Comparison of ENCODE assay signal across 18 cellular contexts in the genomic region with DNA sequence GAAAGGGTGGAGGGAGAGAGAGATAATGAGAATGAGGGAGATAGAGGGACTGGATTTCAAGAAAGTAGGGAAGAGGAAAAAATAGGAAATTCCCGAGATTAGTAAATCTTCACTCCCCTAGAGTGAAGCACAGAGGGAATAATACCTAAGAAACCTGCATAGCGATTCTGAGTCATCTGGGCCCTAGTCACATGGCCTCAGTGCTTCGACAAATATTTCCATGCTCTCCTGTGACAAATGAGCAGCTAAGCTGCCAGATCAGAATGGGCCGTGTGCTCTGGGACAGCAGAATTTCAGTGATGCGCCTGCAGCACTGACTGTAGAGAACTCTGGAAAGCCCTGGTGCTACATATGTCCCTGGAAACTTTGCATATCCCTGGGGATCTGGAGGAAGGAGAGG. TPM values are rescaled to one million over a fixed set of nuclear protein-coding genes. Genes with fewer than 3 reads are reported as not detected.
A peak's percentile ranks its signal among the peaks of the same experiment; 100 is the strongest.
DNase-seq lines count a peak whose midpoint lies in the region; FAIRE-seq and TF ChIP-seq lines count a peak whose summit lies in the region.
"Had no signal": no experiment of that assay in that cellular context is flagged by ENCODE, and none has a peak within 500 bp of the region (broad histone marks: within the 10 kb centered on the region; RNA-seq: fewer than 3 reads in every experiment).

No MANE protein-coding gene starts in this region.

- peak overlapping the region; percentile 30; the same call in 1 of the 2 replicates for H2AFZ ChIP-seq in H1 (ENCODE audit: low read length)
- H2AFZ ChIP-seq: GM23248 had no signal

- H3K79me1 ChIP-seq in H1 (ENCODE audit: low read depth, low read length): no peaks in the 10 kb centered on the region

- H2BK15ac ChIP-seq in H1 (ENCODE audit: low read length): no peak overlapping the region

- TF ChIP-seq EP300 in H1 (IDR thresholded peaks at IDR 0.05; ENCODE audit: borderline replicate concordance in 1 of 2, low read depth in 2 of 2, low read length in 2 of 2): no peak

- no peak overlapping the region for H4K8ac ChIP-seq in H1 (ENCODE audit: extremely low read depth, insufficient read depth, low read length)

- H3K4ac ChIP-seq in H1 (replicated peaks; ENCODE audit: insufficient read length, low read depth, low read length): no peak overlapping the region

- H3K56ac ChIP-seq in H1 (replicated peaks; ENCODE audit: insufficient read length, low read depth, low read length): no peak overlapping the region

- H3K23ac ChIP-seq in H1 (ENCODE audit: insufficient read length): no peak overlapping the region

- no peak overlapping the region for H3K27ac ChIP-seq in H1 (ENCODE audit: low read depth, low read length)
- H3K27ac ChIP-seq: GM23248 had no signal

- H2AK5ac ChIP-seq in H1 (ENCODE audit: low read depth, low read length): no peak overlapping the region

- no peak overlapping the region for H2BK120ac ChIP-seq in H1 (replicated peaks; ENCODE audit: low read depth, low read length)

- 85% methylated on average over 5 of the region's 5 CpGs; no CpG with 5 or more reads in 1 of the 2 experiments for WGBS in H1 (ENCODE audit: extremely low coverage in 1 of 2, insufficient coverage in 1 of 2, insufficient read length in 1 of 2, insufficient replicate concordance in 2 of 2, low coverage in 1 of 2, low lambda C conversion rate in 2 of 2, missing lambda C conversion rate in 1 of 2), 2 experiments

- H3K14ac ChIP-seq in H1 (ENCODE audit: insufficient read length): no peak overlapping the region

- POLR2A ChIA-PET in H1 (lab: Charles Lee; ENCODE audit: partially characterized antibody): no interaction called here

- no peak overlapping the region for H2BK5ac ChIP-seq in H1 (ENCODE audit: low read depth, low read length)

- H2BK12ac ChIP-seq in H1 (ENCODE audit: low read depth, low read length): no peak overlapping the region

- no peak overlapping the region for H3K9ac ChIP-seq in H1 (replicated peaks in 1 of 4; ENCODE audit: extremely low read depth in 1 of 4, low read depth in 3 of 4, low read length in 3 of 4)
- H3K9ac ChIP-seq: GM23248 had no signal

- CTCF ChIA-PET in H1 (lab: Charles Lee; ENCODE audit: partially characterized antibody): no interaction called here

- no peaks in the 10 kb centered on the region for H3K79me2 ChIP-seq in H1 (ENCODE audit: control insufficient read depth in 1 of 2, insufficient read depth in 2 of 2, low read length in 2 of 2)

- no peak overlapping the region for H4K5ac ChIP-seq in H1 (ENCODE audit: insufficient read length, low read depth, low read length)

- no peak overlapping the region for H4K91ac ChIP-seq in H1 (replicated peaks; ENCODE audit: insufficient read length, low read length)

- no peak overlapping the region for H3K18ac ChIP-seq in H1 (ENCODE audit: extremely low read depth, low read length)

- H2BK20ac ChIP-seq in H1 (ENCODE audit: low read length): no peak overlapping the region

- no peak for TF ChIP-seq RAD21 in H1 (IDR thresholded peaks at IDR 0.05 in 1 of 2, conservative IDR thresholded peaks at IDR 0.05 in 1 of 2; ENCODE audit: low read depth in 2 of 2, low read length in 2 of 2)

- DNase-seq in LHCN-M2 (ENCODE audit: low read depth) (peak; percentile 2), H1 (ENCODE audit: low read depth in 1 of 2, low spot score in 2 of 2) (no peak), islet precursor cell (peak; percentile 60), retinal pigment epithelial cell (ENCODE audit: low read depth) (peak; percentile 5), pons (ENCODE audit: low spot score) (no peak), nucleus accumbens (lab: John Stamatoyannopoulos, UW) (no peak), DMS79 treated with DMSO at 0.1 percent for 48 hours (lab: John Stamatoyannopoulos, UW) (no peak)
- DNase-seq: Caco-2; CD8-positive, alpha-beta T cell; DMS79; EL; GM23248; H7 had no signal

- TF ChIP-seq CTCF in H1 (IDR thresholded peaks at IDR 0.05; ENCODE audit: control extremely low read depth in 1 of 3, insufficient read depth in 1 of 3, low read depth in 1 of 3, low read length in 3 of 3) (no peak), retinal pigment epithelial cell (conservative IDR thresholded peaks at IDR 0.05; ENCODE audit: low read depth, low read length) (no peak)

- no peaks in the 10 kb centered on the region for H3K36me3 ChIP-seq in H1 (ENCODE audit: control insufficient read depth in 2 of 4, insufficient read depth in 4 of 4, low read length in 3 of 4)

- TF ChIP-seq POLR2A in H1 (IDR thresholded peaks at IDR 0.05; ENCODE audit: control extremely low read depth in 1 of 2, low read depth in 2 of 2, low read length in 2 of 2): no peak

- H3K27me3 ChIP-seq in H1 (replicated peaks in 1 of 4; ENCODE audit: control insufficient read depth in 3 of 4, extremely low read depth in 1 of 4, insufficient read depth in 3 of 4, low read length in 3 of 4): no peaks in the 10 kb centered on the region

- FAIRE-seq in H1 (lab: Jason Lieb, UNC): no peak
- FAIRE-seq: G401.6, GM12891, HepG2, HTR-8/SVneo had no signal

- no peaks in the 10 kb centered on the region for H3K23me2 ChIP-seq in H1 (ENCODE audit: low read depth, low read length)

- H3K4me3 ChIP-seq in H1 (ENCODE audit: extremely low read depth in 1 of 4, insufficient read depth in 2 of 4, low read depth in 3 of 4, low read length in 4 of 4) (no peak overlapping the region), retinal pigment epithelial cell (ENCODE audit: low read length) (no peak overlapping the region)
- H3K4me3 ChIP-seq: GM23248 had no signal

- no peaks in the 10 kb centered on the region for H4K20me1 ChIP-seq in H1 (replicated peaks in 1 of 2; ENCODE audit: control insufficient read depth in 1 of 2, insufficient read depth in 2 of 2, low read length in 2 of 2)

- H3K9me3 ChIP-seq in H1 (ENCODE audit: insufficient read depth in 2 of 2, low read depth in 1 of 2, low read length in 1 of 2): no peaks in the 10 kb centered on the region
- H3K9me3 ChIP-seq: Caco-2 had no signal

- H3K4me2 ChIP-seq in H1 (ENCODE audit: insufficient read depth in 1 of 2, low read depth in 2 of 2, low read length in 2 of 2): no peak overlapping the region

- H3K4me1 ChIP-seq in H1 (replicated peaks in 1 of 4; ENCODE audit: control insufficient read depth in 3 of 4, insufficient read depth in 4 of 4, low read length in 3 of 4): no peaks in the 10 kb centered on the region
- H3K4me1 ChIP-seq: Caco-2 had no signal

TF ChIP-seq in H1, 55 proteins besides CTCF, POLR2A, EP300 and RAD21:
- TF ChIP-seq GABPA (IDR thresholded peaks at IDR 0.05; ENCODE audit: borderline replicate concordance, insufficient read depth, low read length): no peak
- no peak for TF ChIP-seq BRCA1 (IDR thresholded peaks at IDR 0.05; ENCODE audit: low read depth, low read length)
- TF ChIP-seq RNF2 (IDR thresholded peaks at IDR 0.05; ENCODE audit: borderline replicate concordance, low read depth, low read length, missing control alignments, poor library complexity, severe bottlenecking): no peak
- TF ChIP-seq POU5F1 (IDR thresholded peaks at IDR 0.05; ENCODE audit: low read depth, low read length): no peak
- TF ChIP-seq KDM1A (IDR thresholded peaks at IDR 0.05; ENCODE audit: borderline replicate concordance, low read length): no peak
- no peak for TF ChIP-seq RBBP5 (IDR thresholded peaks at IDR 0.05; ENCODE audit: borderline replicate concordance, low read depth, low read length)
- TF ChIP-seq, protein P1, sequence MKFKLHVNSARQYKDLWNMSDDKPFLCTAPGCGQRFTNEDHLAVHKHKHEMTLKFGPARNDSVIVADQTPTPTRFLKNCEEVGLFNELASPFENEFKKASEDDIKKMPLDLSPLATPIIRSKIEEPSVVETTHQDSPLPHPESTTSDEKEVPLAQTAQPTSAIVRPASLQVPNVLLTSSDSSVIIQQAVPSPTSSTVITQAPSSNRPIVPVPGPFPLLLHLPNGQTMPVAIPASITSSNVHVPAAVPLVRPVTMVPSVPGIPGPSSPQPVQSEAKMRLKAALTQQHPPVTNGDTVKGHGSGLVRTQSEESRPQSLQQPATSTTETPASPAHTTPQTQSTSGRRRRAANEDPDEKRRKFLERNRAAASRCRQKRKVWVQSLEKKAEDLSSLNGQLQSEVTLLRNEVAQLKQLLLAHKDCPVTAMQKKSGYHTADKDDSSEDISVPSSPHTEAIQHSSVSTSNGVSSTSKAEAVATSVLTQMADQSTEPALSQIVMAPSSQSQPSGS (IDR thresholded peaks at IDR 0.05; ENCODE audit: low read length): no peak
- TF ChIP-seq JUN (IDR thresholded peaks at IDR 0.05; ENCODE audit: low read depth, low read length): no peak
- TF ChIP-seq, protein P2, sequence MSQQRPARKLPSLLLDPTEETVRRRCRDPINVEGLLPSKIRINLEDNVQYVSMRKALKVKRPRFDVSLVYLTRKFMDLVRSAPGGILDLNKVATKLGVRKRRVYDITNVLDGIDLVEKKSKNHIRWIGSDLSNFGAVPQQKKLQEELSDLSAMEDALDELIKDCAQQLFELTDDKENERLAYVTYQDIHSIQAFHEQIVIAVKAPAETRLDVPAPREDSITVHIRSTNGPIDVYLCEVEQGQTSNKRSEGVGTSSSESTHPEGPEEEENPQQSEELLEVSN (IDR thresholded peaks at IDR 0.05): peak; percentile 35; the same call in 1 of the 2 replicates
- TF ChIP-seq CTBP2 (IDR thresholded peaks at IDR 0.05; ENCODE audit: borderline replicate concordance, insufficient read depth, insufficient read length, low read length): no peak
- no peak for TF ChIP-seq RFX5 (IDR thresholded peaks at IDR 0.05; ENCODE audit: borderline replicate concordance, low read depth, low read length)
- TF ChIP-seq EZH2 (IDR thresholded peaks at IDR 0.05; ENCODE audit: low read depth, low read length, severe bottlenecking): no peak
- no peak for TF ChIP-seq SAP30 (IDR thresholded peaks at IDR 0.05; ENCODE audit: insufficient read depth, insufficient replicate concordance, low read length)
- TF ChIP-seq, protein P3, sequence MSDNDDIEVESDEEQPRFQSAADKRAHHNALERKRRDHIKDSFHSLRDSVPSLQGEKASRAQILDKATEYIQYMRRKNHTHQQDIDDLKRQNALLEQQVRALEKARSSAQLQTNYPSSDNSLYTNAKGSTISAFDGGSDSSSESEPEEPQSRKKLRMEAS (IDR thresholded peaks at IDR 0.05): 0 out of 2 replicates have a peak, but pooled peaks have one; percentile 29

RNA-seq across cellular contexts. Expression of a gene that starts 48.6 kb away (rescaled TPM):
- 2.9 and 6.2 TPM in 2 replicates for total RNA-seq in LHCN-M2 (2014; rRNA removed)
- polyA plus RNA-seq in LHCN-M2 (2012): 6.4 TPM
- total RNA-seq in H1 (2021; fragmentation: NEBNext Ultra II Directional; extraction: Animal tissue kit (Norgen Biotek cat#: 25700)): 1.3 and 2.2 TPM in 2 replicates
- polyA plus RNA-seq in H1 (2011; rRNA removed): 1.0 and 1.8 TPM in 2 replicates
- 0.90 TPM for polyA plus RNA-seq in H1 (2011; cell fraction: cytosol; rRNA removed)
- polyA plus RNA-seq in H1 (2011; cell fraction: nucleus; rRNA removed): 3.0 TPM
- polyA plus RNA-seq in H1 (2012, experiment 1 of 2): 1.1 to 1.9 TPM (median 1.5 TPM) in 4 replicates
- polyA plus RNA-seq in H1 (2012, experiment 2 of 2): 0.09 TPM
- polyA plus RNA-seq in H1 (2013, experiment 1 of 2): 6.1 TPM
- polyA plus RNA-seq in H1 (2013, experiment 2 of 2): 5.4 TPM
- 13.8 and 17.8 TPM in 2 replicates for polyA minus RNA-seq in H1 (2011; rRNA and poly(A)+ RNA removed)
- polyA minus RNA-seq in H1 (2011; cell fraction: cytosol; rRNA and poly(A)+ RNA removed): 3.2 TPM
- polyA minus RNA-seq in H1 (2011; cell fraction: nucleus; rRNA and poly(A)+ RNA removed): 27.4 TPM
- total RNA-seq: CD8-positive, alpha-beta T cell; HepG2 had no signal
- polyA plus RNA-seq: CD14-positive monocyte, HepG2 had no signal

Comparison
In these comparisons a context has a peak if more than half of its experiments do, and no peak if none do; other contexts are left out.
1. DNase-seq: peak in LHCN-M2 (single experiment), islet precursor cell (single experiment) and retinal pigment epithelial cell (single experiment); none in H1 (0 of 2), pons (single experiment), nucleus accumbens (0 of 56) and DMS79 treated with DMSO at 0.1 percent for 48 hours (single experiment).